1 cellular context compared by ENCODE assay signal in genomic region chr3:46544771-46545503, GRCh38.
TF ChIP-seq lines count a peak whose summit lies in the region.

No MANE protein-coding gene starts in this region.

TF ChIP-seq in GM12891, 5 proteins besides CTCF, POLR2A, EP300 and RAD21:
- TF ChIP-seq SPI1 (IDR thresholded peaks at IDR 0.05; ENCODE audit: low read depth, low read length) (no peak), PAX5 (IDR thresholded peaks at IDR 0.05; ENCODE audit: insufficient read depth, low read length, severe bottlenecking) (no peak), TAF1 (IDR thresholded peaks at IDR 0.05; ENCODE audit: low read depth, low read length) (no peak), POLR2AphosphoS5 (IDR thresholded peaks at IDR 0.05; ENCODE audit: low read depth, low read length) (no peak), POU2F2 (IDR thresholded peaks at IDR 0.05; ENCODE audit: low read depth, low read length) (no peak)
